26 cellular contexts compared by ENCODE assay signal in the genomic region with DNA sequence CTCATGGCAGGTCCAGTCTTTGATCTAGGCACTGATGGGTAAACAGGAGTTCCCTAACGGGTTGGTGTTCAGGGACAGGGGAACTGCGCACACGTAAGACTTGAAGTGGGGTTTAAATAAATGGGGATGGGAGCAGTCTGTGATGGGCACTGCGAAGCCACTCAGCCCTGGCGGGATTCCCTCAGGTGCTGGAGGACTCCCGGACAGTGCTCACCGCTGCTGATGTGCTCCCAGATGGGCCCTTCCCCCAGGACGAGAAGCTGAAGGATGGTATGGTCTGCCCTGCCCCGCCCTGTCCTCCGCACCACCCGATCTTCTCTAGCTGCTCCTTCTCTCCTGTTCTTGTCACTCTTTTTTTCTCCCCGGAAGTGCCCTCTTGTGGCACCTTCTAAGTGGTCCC.
"Had no signal": no experiment of that assay in that cellular context is flagged by ENCODE, and none has a peak within 500 bp of the region (broad histone marks: within the 10 kb centered on the region; RNA-seq: fewer than 3 reads in every experiment).

No MANE protein-coding gene starts in this region.

- H3K36me3 Mint-ChIP-seq: natural killer cell had no signal

- H3K4me2 ChIP-seq: smooth muscle cell had no signal

- H3K36me3 ChIP-seq: ovary, right lobe of liver, uterus had no signal

- H3K4me1 Mint-ChIP-seq: mesothelial cell of epicardium; stimulated activated memory B cell treated with anti-CD40 and anti-IgM and Interleukin-4, amounts not matched to agents 10 μg/mL and 1 μg/mL and 100 μg/mL, for 72 hours had no signal

- H3K27ac ChIP-seq: left ventricle myocardium inferior, neutrophil, ovary, right atrium auricular region, right lobe of liver, tibial nerve, uterus had no signal

- H3K27me3 ChIP-seq: neutrophil, ovary, right atrium auricular region, right lobe of liver, tibial nerve, uterus had no signal

- H3K27me3 Mint-ChIP-seq: naive B cell; progenitor cell of endocrine pancreas; stimulated activated memory B cell treated with anti-CD40 and anti-IgM and Interleukin-4, amounts not matched to agents 10 μg/mL and 1 μg/mL and 100 μg/mL, for 72 hours; stimulated activated naive CD8-positive, alpha-beta T cell treated with anti-CD3 and anti-CD28 coated beads, Interleukin-15, amount 100 ng/mL, for 72 hours; type B pancreatic cell had no signal

- H3K27ac Mint-ChIP-seq: mesothelial cell of epicardium; progenitor cell of endocrine pancreas; stimulated activated memory B cell treated with anti-CD40 and anti-IgM and Interleukin-4, amounts not matched to agents 10 μg/mL and 1 μg/mL and 100 μg/mL, for 72 hours; type B pancreatic cell had no signal

- H3K9me3 ChIP-seq: left ventricle myocardium inferior, neutrophil, ovary, right atrium auricular region, right lobe of liver, tibial nerve, uterus had no signal

- ATAC-seq: natural killer cell; stimulated activated memory B cell treated with anti-CD40 and anti-IgM and Interleukin-4, amounts not matched to agents 10 μg/mL and 1 μg/mL and 100 μg/mL, for 72 hours; stimulated activated naive CD8-positive, alpha-beta T cell treated with anti-CD3 and anti-CD28 coated beads, Interleukin-15, amount 100 ng/mL, for 72 hours had no signal

- H3K4me3 Mint-ChIP-seq: mesothelial cell of epicardium; naive B cell; natural killer cell; stimulated activated memory B cell treated with anti-CD40 and anti-IgM and Interleukin-4, amounts not matched to agents 10 μg/mL and 1 μg/mL and 100 μg/mL, for 72 hours; stimulated activated naive CD8-positive, alpha-beta T cell treated with anti-CD3 and anti-CD28 coated beads, Interleukin-15, amount 100 ng/mL, for 72 hours; type B pancreatic cell had no signal

- DNase-seq: hippocampal formation; islet precursor cell; left ventricle myocardium inferior; mesendoderm; naive B cell; natural killer cell; occipital lobe; ovary; right lobe of liver; stimulated activated CD4-positive, alpha-beta T cell treated with anti-CD3 and anti-CD28 coated beads, Interleukin-1b, Interleukin-23, amount 100 ng/mL, for 48 hours; stimulated activated CD4-positive, alpha-beta T cell treated with anti-CD3 and anti-CD28 coated beads, Interleukin-2, amount 100 ng/mL, for 48 hours; stimulated activated CD4-positive, alpha-beta T cell treated with anti-CD3 and anti-CD28 coated beads, Interleukin-4, amount 100 ng/mL, for 4 hours; stimulated activated CD8-positive, alpha-beta memory T cell treated with anti-CD3 and anti-CD28 coated beads, Interleukin-4, amount 100 ng/mL, for 48 hours; stimulated activated naive CD4-positive, alpha-beta T cell treated with Interleukin-2 at 50 U/mL for 16 hours; stimulated activated naive CD8-positive, alpha-beta T cell treated with anti-CD3 and anti-CD28 coated beads, Interleukin-15, amount 100 ng/mL, for 72 hours; substantia nigra; uterus had no signal

- H3K4me3 ChIP-seq: left ventricle myocardium inferior, lung, ovary, right atrium auricular region, right lobe of liver, smooth muscle cell, tibial nerve, uterus had no signal

- H3K4me1 ChIP-seq: left ventricle myocardium inferior, right atrium auricular region, right lobe of liver, tibial nerve, uterus had no signal

- H3K9me3 Mint-ChIP-seq: mesothelial cell of epicardium; naive B cell; natural killer cell; stimulated activated memory B cell treated with anti-CD40 and anti-IgM and Interleukin-4, amounts not matched to agents 10 μg/mL and 1 μg/mL and 100 μg/mL, for 72 hours; stimulated activated naive CD8-positive, alpha-beta T cell treated with anti-CD3 and anti-CD28 coated beads, Interleukin-15, amount 100 ng/mL, for 72 hours; type B pancreatic cell had no signal
